Comparison of ENCODE assay signal across 12 cellular contexts in the genomic region with DNA sequence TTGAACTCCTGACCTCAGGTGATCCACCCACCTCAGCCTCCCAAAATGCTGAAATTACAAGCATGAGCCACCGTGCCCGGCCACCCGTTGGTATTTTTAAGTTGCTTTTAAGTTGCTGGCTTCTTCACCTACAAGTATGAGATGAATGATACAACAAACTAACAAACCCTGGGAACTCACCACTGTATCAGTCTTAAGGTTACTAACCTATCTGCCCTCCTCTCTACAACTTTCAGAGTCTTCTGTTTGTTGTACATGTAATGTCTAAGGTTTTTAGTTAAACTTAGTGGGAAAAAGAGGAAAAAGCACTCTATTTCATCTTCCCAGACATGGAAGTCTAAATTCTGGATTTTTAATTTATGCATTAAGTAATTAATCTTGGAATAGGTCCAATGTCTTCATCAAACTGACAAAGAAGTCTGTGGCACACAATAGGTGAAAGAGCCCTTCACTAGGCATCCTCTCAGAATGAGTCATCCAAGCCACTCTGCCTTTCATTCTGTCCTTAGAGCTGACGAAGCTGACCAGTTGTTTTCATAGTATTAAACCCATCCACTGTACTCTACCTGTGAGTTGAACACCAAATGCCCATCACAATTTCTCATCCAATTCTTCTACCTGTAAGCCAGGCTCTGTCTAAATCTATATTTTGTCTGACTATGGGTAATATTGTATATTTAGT.
A peak's percentile ranks its signal among the peaks of the same experiment; 100 is the strongest.
DNase-seq lines count a peak whose midpoint lies in the region; ATAC-seq, FAIRE-seq and TF ChIP-seq lines count a peak whose summit lies in the region.
"Had no signal": no experiment of that assay in that cellular context is flagged by ENCODE, and none has a peak within 500 bp of the region (broad histone marks: within the 10 kb centered on the region; RNA-seq: fewer than 3 reads in every experiment).

No MANE protein-coding gene starts in this region.

- H3K9me3 ChIP-seq in gastrocnemius medialis: no peaks in the 10 kb centered on the region
- H3K9me3 ChIP-seq: thyroid gland had no signal

- H3K4me3 ChIP-seq in gastrocnemius medialis: no peak overlapping the region
- H3K4me3 ChIP-seq: thyroid gland had no signal

- H3K27me3 Mint-ChIP-seq in activated CD8-positive, alpha-beta T cell treated with anti-CD3 and anti-CD28 coated beads, Interleukin-2, amount 10 ng/mL, durations not matched to agents 7 days and 5 days (ENCODE audit: low read depth): no peaks in the 10 kb centered on the region
- H3K27me3 Mint-ChIP-seq: activated naive CD4-positive, alpha-beta T cell treated with anti-CD3 and anti-CD28 coated beads, Interleukin-2, amount 10 ng/mL, durations not matched to agents 7 days and 5 days had no signal

- peak; percentile 97 for ATAC-seq in GM18907 (IDR thresholded peaks at IDR 0.05; ENCODE audit: unreplicated experiment)
- peak; percentile 87 for ATAC-seq in HG02938 (IDR thresholded peaks at IDR 0.05; ENCODE audit: unreplicated experiment)
- no peak for ATAC-seq in HG03457 (IDR thresholded peaks at IDR 0.05; ENCODE audit: unreplicated experiment)
- ATAC-seq in gastrocnemius medialis: no peak
- ATAC-seq in activated CD8-positive, alpha-beta T cell treated with anti-CD3 and anti-CD28 coated beads, Interleukin-2, amount 10 ng/mL, durations not matched to agents 7 days and 5 days: no peak

- no peak for TF ChIP-seq POLR2A in gastrocnemius medialis (IDR thresholded peaks at IDR 0.05)

- H3K4me3 Mint-ChIP-seq in activated CD8-positive, alpha-beta T cell treated with anti-CD3 and anti-CD28 coated beads, Interleukin-2, amount 10 ng/mL, durations not matched to agents 7 days and 5 days: no peak overlapping the region
- H3K4me3 Mint-ChIP-seq: activated naive CD4-positive, alpha-beta T cell treated with anti-CD3 and anti-CD28 coated beads, Interleukin-2, amount 10 ng/mL, durations not matched to agents 7 days and 5 days had no signal

- no peaks in the 10 kb centered on the region for H3K4me1 Mint-ChIP-seq in activated CD8-positive, alpha-beta T cell treated with anti-CD3 and anti-CD28 coated beads, Interleukin-2, amount 10 ng/mL, durations not matched to agents 7 days and 5 days (ENCODE audit: low read depth)
- H3K4me1 Mint-ChIP-seq: activated naive CD4-positive, alpha-beta T cell treated with anti-CD3 and anti-CD28 coated beads, Interleukin-2, amount 10 ng/mL, durations not matched to agents 7 days and 5 days had no signal

- no peak for FAIRE-seq in RCC 7860 (lab: Jason Lieb, UNC)
- FAIRE-seq: colon had no signal

- no peaks in the 10 kb centered on the region for H3K4me1 ChIP-seq in gastrocnemius medialis
- H3K4me1 ChIP-seq: thyroid gland had no signal

- no peaks in the 10 kb centered on the region for H3K9me3 Mint-ChIP-seq in activated CD8-positive, alpha-beta T cell treated with anti-CD3 and anti-CD28 coated beads, Interleukin-2, amount 10 ng/mL, durations not matched to agents 7 days and 5 days (ENCODE audit: insufficient read depth)

- DNase-seq in DMS153 treated with DMSO at 0.1 percent for 48 hours (lab: John Stamatoyannopoulos, UW; ENCODE audit: unreplicated experiment) (peak; percentile 13), RCC 7860 (ENCODE audit: low spot score) (peak; percentile 13), gastrocnemius medialis (no peak), NCI-H1930 (lab: John Stamatoyannopoulos, UW) (no peak)
- no peak for DNase-seq in activated CD8-positive, alpha-beta T cell treated with anti-CD3 and anti-CD28 coated beads, Interleukin-2, amount 10 ng/mL, durations not matched to agents 7 days and 5 days
- DNase-seq: activated CD4-positive, alpha-beta T cell treated with anti-CD3 and anti-CD28 coated beads for 48 hours; activated naive CD4-positive, alpha-beta T cell treated with anti-CD3 and anti-CD28 coated beads, Interleukin-2, amount 10 ng/mL, durations not matched to agents 7 days and 5 days; thyroid gland had no signal

- POLR2A ChIA-PET in activated CD8-positive, alpha-beta T cell treated with anti-CD3 and anti-CD28 coated beads, Interleukin-2, amount 10 ng/mL, durations not matched to agents 7 days and 5 days (lab: Charles Lee): no interaction called here

- intact Hi-C loops in gastrocnemius medialis (cut with DNase I; ENCODE audit: low total_unique reads): no loop called here

- no peaks in the 10 kb centered on the region for H3K27me3 ChIP-seq in gastrocnemius medialis
- H3K27me3 ChIP-seq: thyroid gland had no signal

- no peak overlapping the region for H3K27ac Mint-ChIP-seq in activated CD8-positive, alpha-beta T cell treated with anti-CD3 and anti-CD28 coated beads, Interleukin-2, amount 10 ng/mL, durations not matched to agents 7 days and 5 days

- H3K27ac ChIP-seq in gastrocnemius medialis: no peak overlapping the region
- H3K27ac ChIP-seq: thyroid gland had no signal

- CTCF ChIA-PET in activated CD8-positive, alpha-beta T cell treated with anti-CD3 and anti-CD28 coated beads, Interleukin-2, amount 10 ng/mL, durations not matched to agents 7 days and 5 days (lab: Charles Lee): no interaction called here

- no peaks in the 10 kb centered on the region for H3K36me3 Mint-ChIP-seq in activated CD8-positive, alpha-beta T cell treated with anti-CD3 and anti-CD28 coated beads, Interleukin-2, amount 10 ng/mL, durations not matched to agents 7 days and 5 days (ENCODE audit: low read depth)
- H3K36me3 Mint-ChIP-seq: activated naive CD4-positive, alpha-beta T cell treated with anti-CD3 and anti-CD28 coated beads, Interleukin-2, amount 10 ng/mL, durations not matched to agents 7 days and 5 days had no signal

- H3K36me3 ChIP-seq in gastrocnemius medialis: no peaks in the 10 kb centered on the region
- H3K36me3 ChIP-seq: thyroid gland had no signal

- TF ChIP-seq CTCF in gastrocnemius medialis (IDR thresholded peaks at IDR 0.05 in 4 of 5, conservative IDR thresholded peaks at IDR 0.05 in 1 of 5): no peak

- in situ Hi-C loops in gastrocnemius medialis (cut with MboI; ENCODE audit: low sequenced_read_pairs in 4 of 4): no loop called here

Comparison
In these comparisons a context has a peak if more than half of its experiments do, and no peak if none do; other contexts are left out.
1. DNase-seq: peak in DMS153 treated with DMSO at 0.1 percent for 48 hours (single experiment) and RCC 7860 (single experiment); none in gastrocnemius medialis (0 of 2), NCI-H1930 (0 of 2) and activated CD8-positive, alpha-beta T cell treated with anti-CD3 and anti-CD28 coated beads, Interleukin-2, amount 10 ng/mL, durations not matched to agents 7 days and 5 days (single experiment).
2. ATAC-seq: peak in GM18907 (single experiment) and HG02938 (single experiment); none in HG03457 (single experiment), gastrocnemius medialis (0 of 2) and activated CD8-positive, alpha-beta T cell treated with anti-CD3 and anti-CD28 coated beads, Interleukin-2, amount 10 ng/mL, durations not matched to agents 7 days and 5 days (single experiment).